9 cellular contexts compared by ENCODE assay signal in genomic region chr7:114087674-114088539, GRCh38.
DNase-seq lines count a peak whose midpoint lies in the region; ATAC-seq and TF ChIP-seq lines count a peak whose summit lies in the region.
"Had no signal": no experiment of that assay in that cellular context is flagged by ENCODE, and none has a peak within 500 bp of the region (broad histone marks: within the 10 kb centered on the region; RNA-seq: fewer than 3 reads in every experiment).

No MANE protein-coding gene starts in this region.

- peaks cover 71% of the 10 kb centered on the region for H3K27me3 Mint-ChIP-seq in activated naive CD8-positive, alpha-beta T cell treated with anti-CD3 and anti-CD28 coated beads, Interleukin-2, amount 50 U/mL, for 24 hours

- peaks cover 13% of the 10 kb centered on the region for H3K4me1 ChIP-seq in HEK293 (ENCODE audit: control insufficient read depth, insufficient read depth, low read length)
- H3K4me1 ChIP-seq in hepatocyte (ENCODE audit: insufficient read depth): peaks cover 15% of the 10 kb centered on the region
- H3K4me1 ChIP-seq in gastrocnemius medialis: peaks cover 32 to 50% of the 10 kb centered on the region in 2 donors

- peak; percentile 20 to 37 for DNase-seq in SHP77 (lab: John Stamatoyannopoulos, UW)
- DNase-seq in hepatocyte (ENCODE audit: low spot score): peak; percentile 38
- peak; percentile 32 to 42 for DNase-seq in gastrocnemius medialis
- DNase-seq in activated naive CD8-positive, alpha-beta T cell treated with anti-CD3 and anti-CD28 coated beads, Interleukin-2, amount 50 U/mL, for 24 hours: no peak
- DNase-seq: MG63 had no signal

- intact Hi-C loops in gastrocnemius medialis (cut with DNase I; ENCODE audit: low total_unique reads): loop anchor here (5.0 to 10.0 kb wide), 3 partner anchors 313 to 1633 kb away; partner anchors contain the start of gene IFRD1

- H3K4me2 ChIP-seq in hepatocyte: peak overlapping the region; percentile 92

- no peaks in the 10 kb centered on the region for H4K20me1 ChIP-seq in hepatocyte (ENCODE audit: insufficient read depth, poor library complexity, severe bottlenecking)

- peaks cover 16% of the 10 kb centered on the region for H3K27me3 ChIP-seq in hepatocyte
- no peaks in the 10 kb centered on the region for H3K27me3 ChIP-seq in gastrocnemius medialis

- in situ Hi-C loops in gastrocnemius medialis (cut with MboI; ENCODE audit: low sequenced_read_pairs in 4 of 4): loop anchor here in 3 of 4 donors (10.0 to 25.0 kb wide), 3 partner anchors 324 to 449 kb away; partner anchors contain the start of gene FOXP2 (in 3 of the 3)

- H3K9me3 ChIP-seq in HEK293 (ENCODE audit: control insufficient read depth, insufficient read depth, low read depth, low read length) (no peaks in the 10 kb centered on the region), hepatocyte (ENCODE audit: low read depth) (no peaks in the 10 kb centered on the region), gastrocnemius medialis (no peaks in the 10 kb centered on the region)
- H3K9me3 ChIP-seq: MG63 had no signal

- H3K9me2 ChIP-seq in hepatocyte (replicated peaks; ENCODE audit: insufficient read depth): no peaks in the 10 kb centered on the region

- H3K27ac ChIP-seq in HEK293 (ENCODE audit: extremely low read depth, low read depth, low read length): peak overlapping the region; percentile 98
- H3K27ac ChIP-seq in hepatocyte: peak overlapping the region; percentile 55
- H3K27ac ChIP-seq in gastrocnemius medialis: peak overlapping the region; percentile 92 to 99 (median 98)

- CTCF ChIA-PET in HEK293 (lab: Yijun Ruan, JAX): interaction anchor here (0.5 to 1.2 kb wide), 7 partner anchors 15 to 1183 kb away, joined by 3 to 5 read pairs (median 3); no protein-coding TSS in a partner anchor

- ATAC-seq in gastrocnemius medialis (peak; percentile 4 to 7), HG03108 (IDR thresholded peaks at IDR 0.05; ENCODE audit: unreplicated experiment) (no peak), GM19455 (IDR thresholded peaks at IDR 0.05; ENCODE audit: unreplicated experiment) (no peak), HG02938 (IDR thresholded peaks at IDR 0.05; ENCODE audit: unreplicated experiment) (no peak)
- ATAC-seq in activated naive CD8-positive, alpha-beta T cell treated with anti-CD3 and anti-CD28 coated beads, Interleukin-2, amount 50 U/mL, for 24 hours: no peak

- H3K4me3 ChIP-seq in HEK293 (ENCODE audit: low read depth, low read length) (peak overlapping the region; percentile 89), hepatocyte (peak overlapping the region; percentile 17), gastrocnemius medialis (peak overlapping the region; percentile 53 to 84 (median 72))

- peak overlapping the region; percentile 35 for H2AFZ ChIP-seq in hepatocyte

- peak; percentile 58; the same call in 1 of the 2 replicates for TF ChIP-seq CTCF in HEK293 (tag by site-specific recombination; IDR thresholded peaks at IDR 0.05)
- no peak for TF ChIP-seq CTCF in hepatocyte (IDR thresholded peaks at IDR 0.05; ENCODE audit: poor library complexity)
- TF ChIP-seq CTCF in gastrocnemius medialis (IDR thresholded peaks at IDR 0.05 in 4 of 5, conservative IDR thresholded peaks at IDR 0.05 in 1 of 5): peak in 1 of 5 experiments; percentile 17

- peaks cover 34% of the 10 kb centered on the region for H3K4me1 Mint-ChIP-seq in activated naive CD8-positive, alpha-beta T cell treated with anti-CD3 and anti-CD28 coated beads, Interleukin-2, amount 50 U/mL, for 24 hours

- no peaks in the 10 kb centered on the region for H3K36me3 Mint-ChIP-seq in activated naive CD8-positive, alpha-beta T cell treated with anti-CD3 and anti-CD28 coated beads, Interleukin-2, amount 50 U/mL, for 24 hours (ENCODE audit: low read depth)

- no peaks in the 10 kb centered on the region for H3K9me3 Mint-ChIP-seq in activated naive CD8-positive, alpha-beta T cell treated with anti-CD3 and anti-CD28 coated beads, Interleukin-2, amount 50 U/mL, for 24 hours

- POLR2A ChIA-PET in HEK293 (lab: Yijun Ruan, JAX): no interaction called here

- H3K4me3 Mint-ChIP-seq in activated naive CD8-positive, alpha-beta T cell treated with anti-CD3 and anti-CD28 coated beads, Interleukin-2, amount 50 U/mL, for 24 hours: no peak overlapping the region

- H3K36me3 ChIP-seq in HEK293 (ENCODE audit: control insufficient read depth in 2 of 2, insufficient read depth in 1 of 2, low read length in 2 of 2): no peaks in the 10 kb centered on the region
- no peaks in the 10 kb centered on the region for H3K36me3 ChIP-seq in hepatocyte (replicated peaks; ENCODE audit: insufficient read depth, low read depth)
- H3K36me3 ChIP-seq in gastrocnemius medialis: no peaks in the 10 kb centered on the region
- H3K36me3 ChIP-seq: MG63 had no signal

- no peak overlapping the region for H3K27ac Mint-ChIP-seq in activated naive CD8-positive, alpha-beta T cell treated with anti-CD3 and anti-CD28 coated beads, Interleukin-2, amount 50 U/mL, for 24 hours

- 4% methylated on average over 25 of the region's 31 CpGs for WGBS in hepatocyte (ENCODE audit: low lambda C conversion rate, missing lambda C conversion rate)

- peak in 1 of 2 donors; percentile 5 for TF ChIP-seq POLR2A in gastrocnemius medialis (IDR thresholded peaks at IDR 0.05)

- peaks cover 31% of the 10 kb centered on the region for H3K79me2 ChIP-seq in hepatocyte

TF ChIP-seq in HEK293, 187 proteins besides CTCF, POLR2A, EP300 and RAD21 (continues in another document):
- no peak for TF ChIP-seq ZNF449 (tag by site-specific recombination; IDR thresholded peaks at IDR 0.05)
- no peak for TF ChIP-seq ZSCAN30 (tag by site-specific recombination; IDR thresholded peaks at IDR 0.05)
- no peak for TF ChIP-seq ZBTB49 (tag by site-specific recombination; IDR thresholded peaks at IDR 0.05; ENCODE audit: low read depth)
- TF ChIP-seq ZNF433 (tag by site-specific recombination; IDR thresholded peaks at IDR 0.05; ENCODE audit: low read depth): no peak
- TF ChIP-seq ZNF221 (tag by site-specific recombination; IDR thresholded peaks at IDR 0.05; ENCODE audit: borderline replicate concordance): no peak
- no peak for TF ChIP-seq ZNF133 (tag by site-specific recombination; IDR thresholded peaks at IDR 0.05)
- TF ChIP-seq ZNF580 (tag by site-specific recombination; IDR thresholded peaks at IDR 0.05): no peak
- 0 out of 2 replicates have a peak, but pooled peaks have one; percentile 33 for TF ChIP-seq BCL6B (tag by site-specific recombination; IDR thresholded peaks at IDR 0.05)
- 0 out of 2 replicates have a peak, but pooled peaks have one; percentile 18 for TF ChIP-seq ZNF623 (tag by site-specific recombination; IDR thresholded peaks at IDR 0.05)
- TF ChIP-seq ZNF555 (tag by site-specific recombination; conservative IDR thresholded peaks at IDR 0.05): no peak
- no peak for TF ChIP-seq ZNF792 (tag by site-specific recombination; IDR thresholded peaks at IDR 0.05)
- no peak for TF ChIP-seq ZNF596 (tag by site-specific recombination; IDR thresholded peaks at IDR 0.05)

Comparison
In these comparisons a context has a peak if more than half of its experiments do, and no peak if none do; other contexts are left out.
1. H3K4me3 ChIP-seq: peak in every context shown above with its lines; median percentile 89 in HEK293; 72 in gastrocnemius medialis; 17 in hepatocyte.
2. ATAC-seq: peak in gastrocnemius medialis (2 of 2); none in HG03108 (single experiment), GM19455 (single experiment), HG02938 (single experiment) and activated naive CD8-positive, alpha-beta T cell treated with anti-CD3 and anti-CD28 coated beads, Interleukin-2, amount 50 U/mL, for 24 hours (single experiment).
3. Peak in every context shown above with its lines, with median percentiles within 50 percentile points of each other: H3K27ac ChIP-seq.